ENCODE assay signal across 27 cellular contexts in the genomic region with DNA sequence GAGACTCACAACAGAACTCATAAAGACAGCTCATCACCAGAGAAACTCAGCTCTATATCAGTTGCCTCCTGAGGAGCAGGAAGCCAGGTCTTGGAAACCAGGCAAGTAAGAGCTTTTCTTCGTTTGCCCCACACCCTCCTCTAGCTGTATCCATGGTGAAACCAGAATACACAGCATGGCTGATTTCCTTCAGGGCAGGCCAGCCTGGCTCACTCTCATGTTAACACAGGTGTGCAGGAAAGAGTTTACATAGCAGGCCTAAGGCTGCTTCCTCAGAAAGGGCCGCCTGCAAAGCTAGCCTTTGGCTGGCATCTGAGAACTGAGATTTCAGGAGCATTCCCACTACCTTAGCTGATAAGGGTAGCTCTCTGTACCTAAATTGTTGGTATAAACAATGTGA.
DNase-seq lines count a peak whose midpoint lies in the region; ATAC-seq and TF ChIP-seq lines count a peak whose summit lies in the region.
"Had no signal": no experiment of that assay in that cellular context is flagged by ENCODE, and none has a peak within 500 bp of the region (broad histone marks: within the 10 kb centered on the region; RNA-seq: fewer than 3 reads in every experiment).

No MANE protein-coding gene starts in this region.

- CTCF ChIA-PET in OCI-LY7 (lab: Charles Lee; ENCODE audit: unreplicated experiment): no interaction called here
- CTCF ChIA-PET in HEK293T (lab: Yijun Ruan, JAX): interaction anchor here (0.6 to 0.9 kb wide), 2 partner anchors 9 to 488 kb away, joined by 3 to 5 read pairs; no protein-coding TSS in a partner anchor

- H3K79me2 ChIP-seq in OCI-LY7 (ENCODE audit: insufficient read depth, low read depth, low read length): no peaks in the 10 kb centered on the region

- POLR2A ChIA-PET in OCI-LY7 (lab: Charles Lee): no interaction called here
- POLR2A ChIA-PET in HEK293T (lab: Yijun Ruan, JAX): interaction anchor here (1.5 kb wide), 1 partner anchor 64 kb away, joined by 5 read pairs; no protein-coding TSS in a partner anchor

- H3K27ac ChIP-seq in OCI-LY7 (ENCODE audit: low read depth, low read length, poor library complexity, severe bottlenecking): no peak overlapping the region
- H3K27ac ChIP-seq: 22Rv1; BLaER1 treated with 17β-estradiol and CSF1 and Interleukin-3, amounts not matched to agents 10 nM and 100 nM; dorsolateral prefrontal cortex; PC-9; suprapubic skin had no signal

- H3K4me2 ChIP-seq in OCI-LY7 (ENCODE audit: low read length): no peak overlapping the region
- H3K4me2 ChIP-seq: BLaER1 treated with 17β-estradiol and CSF1 and Interleukin-3, amounts not matched to agents 10 nM and 100 nM; PC-9; SK-N-SH had no signal

- H4K20me1 ChIP-seq in OCI-LY7 (ENCODE audit: insufficient read depth, low read length): no peaks in the 10 kb centered on the region
- H4K20me1 ChIP-seq: BLaER1 treated with 17β-estradiol and CSF1 and Interleukin-3, amounts not matched to agents 10 nM and 100 nM had no signal

- no peaks in the 10 kb centered on the region for H3K9me3 ChIP-seq in OCI-LY7 (ENCODE audit: low read length)
- no peaks in the 10 kb centered on the region for H3K9me3 ChIP-seq in mucosa of descending colon
- H3K9me3 ChIP-seq: BLaER1 treated with 17β-estradiol and CSF1 and Interleukin-3, amounts not matched to agents 10 nM and 100 nM; SK-N-SH; suprapubic skin had no signal

- intact Hi-C loops in OCI-LY7 (cut with micrococcal nuclease; ENCODE audit: unreplicated experiment) (no loop called here), mucosa of descending colon (cut with DNase I, micrococcal nuclease) (no loop called here)

- no TSS peak for BruUV-seq in OCI-LY7 (replicated peaks; lab: Mats Ljungman, UMichigan)

- H3K9me2 ChIP-seq in OCI-LY7 (ENCODE audit: insufficient read depth, low read length): no peaks in the 10 kb centered on the region
- H3K9me2 ChIP-seq: SK-N-SH had no signal

- TF ChIP-seq CTCF in OCI-LY7 (conservative IDR thresholded peaks at IDR 0.05; ENCODE audit: low read length) (no peak), mucosa of descending colon (IDR thresholded peaks at IDR 0.05) (no peak)

- H3K36me3 ChIP-seq in OCI-LY7 (ENCODE audit: insufficient read depth, low read length) (no peaks in the 10 kb centered on the region), mucosa of descending colon (ENCODE audit: low read depth) (no peaks in the 10 kb centered on the region)
- H3K36me3 ChIP-seq: BLaER1 treated with 17β-estradiol and CSF1 and Interleukin-3, amounts not matched to agents 10 nM and 100 nM; suprapubic skin had no signal

- ATAC-seq in mucosa of descending colon (peak; percentile 45), HG03378 (IDR thresholded peaks at IDR 0.05; ENCODE audit: unreplicated experiment) (no peak)
- ATAC-seq: activated T-cell treated with anti-CD3 and anti-CD28 coated beads, Interleukin-2, amount 50 U/mL, for 72 hours; HCT116; natural killer cell; Right ventricle myocardium inferior; stimulated activated naive B cell treated with anti-CD40 and anti-IgM and Interleukin-4, amounts not matched to agents 10 μg/mL and 1 μg/mL and 100 μg/mL, for 72 hours had no signal

- H3K4me3 ChIP-seq in OCI-LY7 (ENCODE audit: low read depth, low read length, poor library complexity, severe bottlenecking): no peak overlapping the region
- no peak overlapping the region for H3K4me3 ChIP-seq in mucosa of descending colon
- H3K4me3 ChIP-seq: BLaER1 treated with 17β-estradiol and CSF1 and Interleukin-3, amounts not matched to agents 10 nM and 100 nM; dorsolateral prefrontal cortex; lung; PC-9; suprapubic skin had no signal

- DNase-seq in DMS153 (lab: John Stamatoyannopoulos, UW) (peak; percentile 32), DMS153 treated with DMSO at 0.1 percent for 48 hours (lab: John Stamatoyannopoulos, UW; ENCODE audit: unreplicated experiment) (no peak), DMS53 treated with DMSO at 0.1 percent for 48 hours (lab: John Stamatoyannopoulos, UW; ENCODE audit: unreplicated experiment) (peak; percentile 39), OCI-LY7 (ENCODE audit: low spot score) (peak; percentile 33), mucosa of descending colon (no peak), putamen (ENCODE audit: low spot score) (no peak), HEK293T (ENCODE audit: extremely low spot score) (no peak)
- DNase-seq: activated CD4-positive, alpha-beta T cell treated with anti-CD3 and anti-CD28 coated beads, Interleukin-2, amount 50 U/mL, for 4 hours; activated T-cell treated with anti-CD3 and anti-CD28 coated beads, Interleukin-2, amount 50 U/mL, for 72 hours; dorsolateral prefrontal cortex; IMR-90; kidney glomerular epithelial cell; natural killer cell; NCI-H1930; NCI-H446 treated with DMSO at 0.1 percent for 48 hours; NK-92 treated with Interleukin-12 subunit alpha and Interleukin-12 subunit beta, amount 100 ng/mL, for 24 hours; nucleus accumbens; PC-9; SK-N-SH; stimulated activated naive B cell treated with anti-CD40 and anti-IgM and Interleukin-4, amounts not matched to agents 10 μg/mL and 1 μg/mL and 100 μg/mL, for 72 hours had no signal

- H2AFZ ChIP-seq in OCI-LY7 (ENCODE audit: low read length): no peak overlapping the region
- H2AFZ ChIP-seq: PC-9 had no signal

- peaks cover 7% of the 10 kb centered on the region for H3K4me1 ChIP-seq in OCI-LY7 (ENCODE audit: insufficient read depth, low read length, poor library complexity, severe bottlenecking)
- H3K4me1 ChIP-seq in mucosa of descending colon (ENCODE audit: low read depth): no peaks in the 10 kb centered on the region
- H3K4me1 ChIP-seq: BLaER1 treated with 17β-estradiol and CSF1 and Interleukin-3, amounts not matched to agents 10 nM and 100 nM; suprapubic skin had no signal

TF ChIP-seq in HEK293T, 16 proteins besides CTCF, POLR2A, EP300 and RAD21:
- TF ChIP-seq ELF4 (IDR thresholded peaks at IDR 0.05) (no peak), BHLHE40 (IDR thresholded peaks at IDR 0.05; ENCODE audit: borderline replicate concordance) (no peak), L3MBTL2 (conservative IDR thresholded peaks at IDR 0.05) (no peak), CTBP1 (IDR thresholded peaks at IDR 0.05; ENCODE audit: borderline replicate concordance) (no peak), ZNF384 (IDR thresholded peaks at IDR 0.05) (no peak), NFRKB (IDR thresholded peaks at IDR 0.05) (no peak), LEF1 (IDR thresholded peaks at IDR 0.05; ENCODE audit: borderline replicate concordance) (no peak), SP1 (IDR thresholded peaks at IDR 0.05) (no peak), FOXM1 (IDR thresholded peaks at IDR 0.05; ENCODE audit: borderline replicate concordance) (no peak), HDGF (IDR thresholded peaks at IDR 0.05; ENCODE audit: borderline replicate concordance) (no peak), ARNT (IDR thresholded peaks at IDR 0.05) (no peak), SUZ12 (IDR thresholded peaks at IDR 0.05) (no peak), TARDBP (IDR thresholded peaks at IDR 0.05) (no peak), FOXA1 (IDR thresholded peaks at IDR 0.05) (no peak), FOXK2 (IDR thresholded peaks at IDR 0.05) (no peak)
- TF ChIP-seq, protein P1, sequence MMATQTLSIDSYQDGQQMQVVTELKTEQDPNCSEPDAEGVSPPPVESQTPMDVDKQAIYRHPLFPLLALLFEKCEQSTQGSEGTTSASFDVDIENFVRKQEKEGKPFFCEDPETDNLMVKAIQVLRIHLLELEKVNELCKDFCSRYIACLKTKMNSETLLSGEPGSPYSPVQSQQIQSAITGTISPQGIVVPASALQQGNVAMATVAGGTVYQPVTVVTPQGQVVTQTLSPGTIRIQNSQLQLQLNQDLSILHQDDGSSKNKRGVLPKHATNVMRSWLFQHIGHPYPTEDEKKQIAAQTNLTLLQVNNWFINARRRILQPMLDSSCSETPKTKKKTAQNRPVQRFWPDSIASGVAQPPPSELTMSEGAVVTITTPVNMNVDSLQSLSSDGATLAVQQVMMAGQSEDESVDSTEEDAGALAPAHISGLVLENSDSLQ (IDR thresholded peaks at IDR 0.05): no peak

Comparison
In these comparisons a context has a peak if more than half of its experiments do, and no peak if none do; other contexts are left out.
1. DNase-seq: peak in DMS153 (single experiment), DMS53 treated with DMSO at 0.1 percent for 48 hours (single experiment) and OCI-LY7 (single experiment); none in DMS153 treated with DMSO at 0.1 percent for 48 hours (single experiment), mucosa of descending colon (0 of 3), putamen (single experiment) and HEK293T (single experiment).